10 cellular contexts compared by ENCODE assay signal in the genomic region with DNA sequence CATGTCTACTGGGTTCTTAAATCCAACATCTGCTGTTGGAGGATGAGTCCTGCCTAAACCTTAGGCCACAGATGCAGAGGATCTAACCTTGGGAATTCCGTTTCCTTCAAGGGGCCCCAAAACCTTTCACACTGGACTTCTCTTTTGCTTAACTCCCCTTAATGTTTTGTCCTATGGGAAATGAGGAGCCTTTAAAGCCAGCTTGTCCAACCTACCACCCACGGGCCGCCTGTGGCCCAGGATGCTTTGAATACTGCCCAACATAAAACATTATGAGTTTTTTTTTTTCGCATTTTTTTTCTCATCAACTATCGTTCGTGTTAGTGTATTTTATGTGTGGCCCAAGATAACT.
DNase-seq lines count a peak whose midpoint lies in the region; ATAC-seq and TF ChIP-seq lines count a peak whose summit lies in the region.
"Had no signal": no experiment of that assay in that cellular context is flagged by ENCODE, and none has a peak within 500 bp of the region (broad histone marks: within the 10 kb centered on the region; RNA-seq: fewer than 3 reads in every experiment).

No MANE protein-coding gene starts in this region.

- H3K9me3 Mint-ChIP-seq in activated T-cell treated with anti-CD3 and anti-CD28 coated beads, Interleukin-2, amount 50 U/mL, for 24 hours: no peaks in the 10 kb centered on the region
- H3K9me3 Mint-ChIP-seq in activated T-cell treated with anti-CD3 and anti-CD28 coated beads, Interleukin-2, amount 50 U/mL, for 72 hours: no peaks in the 10 kb centered on the region
- H3K9me3 Mint-ChIP-seq in glutamatergic neuron (ENCODE audit: unreplicated experiment): peaks cover 5% of the 10 kb centered on the region

- DNase-seq in activated T-cell treated with anti-CD3 and anti-CD28 coated beads, Interleukin-2, amount 50 U/mL, for 24 hours: no peak
- DNase-seq in activated T-cell treated with anti-CD3 and anti-CD28 coated beads, Interleukin-2, amount 50 U/mL, for 72 hours: no peak
- DNase-seq in glutamatergic neuron (no peak), suprapubic skin (ENCODE audit: low spot score in 2 of 2) (no peak), NCI-H128 (lab: John Stamatoyannopoulos, UW; ENCODE audit: unreplicated experiment) (no peak)

- H3K9me3 ChIP-seq in suprapubic skin: no peaks in the 10 kb centered on the region

- no peak overlapping the region for H3K4me3 ChIP-seq in suprapubic skin
- H3K4me3 ChIP-seq: lung had no signal

- no peak overlapping the region for H3K4me3 Mint-ChIP-seq in activated T-cell treated with anti-CD3 and anti-CD28 coated beads, Interleukin-2, amount 50 U/mL, for 24 hours
- H3K4me3 Mint-ChIP-seq in activated T-cell treated with anti-CD3 and anti-CD28 coated beads, Interleukin-2, amount 50 U/mL, for 72 hours: no peak overlapping the region
- peak overlapping the region; percentile 10 for H3K4me3 Mint-ChIP-seq in glutamatergic neuron (ENCODE audit: unreplicated experiment)

- H3K4me1 Mint-ChIP-seq in activated T-cell treated with anti-CD3 and anti-CD28 coated beads, Interleukin-2, amount 50 U/mL, for 24 hours (ENCODE audit: low read depth): peaks cover 21% of the 10 kb centered on the region
- H3K4me1 Mint-ChIP-seq in activated T-cell treated with anti-CD3 and anti-CD28 coated beads, Interleukin-2, amount 50 U/mL, for 72 hours (ENCODE audit: low read depth): peaks cover 18% of the 10 kb centered on the region
- peaks cover 11% of the 10 kb centered on the region for H3K4me1 Mint-ChIP-seq in glutamatergic neuron (ENCODE audit: low read depth, unreplicated experiment)

- 82% methylated on average over 6 of the region's 6 CpGs for WGBS in suprapubic skin

- no peak for TF ChIP-seq POLR2A in suprapubic skin (IDR thresholded peaks at IDR 0.05)

- no peaks in the 10 kb centered on the region for H3K27me3 ChIP-seq in suprapubic skin

- TF ChIP-seq CTCF in VCaP (conservative IDR thresholded peaks at IDR 0.05): peak; percentile 13; the same call in 1 of the 2 replicates
- TF ChIP-seq CTCF in glutamatergic neuron (IDR thresholded peaks at IDR 0.05; ENCODE audit: partially characterized antibody, unreplicated experiment): peak; percentile 31
- no peak for TF ChIP-seq CTCF in suprapubic skin (IDR thresholded peaks at IDR 0.05)

- H3K36me3 ChIP-seq in suprapubic skin: no peaks in the 10 kb centered on the region

- H3K27me3 Mint-ChIP-seq in activated T-cell treated with anti-CD3 and anti-CD28 coated beads, Interleukin-2, amount 50 U/mL, for 24 hours: no peaks in the 10 kb centered on the region
- peaks cover 18% of the 10 kb centered on the region for H3K27me3 Mint-ChIP-seq in activated T-cell treated with anti-CD3 and anti-CD28 coated beads, Interleukin-2, amount 50 U/mL, for 72 hours (ENCODE audit: low read depth)
- peaks cover 9% of the 10 kb centered on the region for H3K27me3 Mint-ChIP-seq in glutamatergic neuron (ENCODE audit: unreplicated experiment)
- H3K27me3 Mint-ChIP-seq: activated CD4-positive, alpha-beta T cell treated with anti-CD3 and anti-CD28 coated beads for 36 hours had no signal

- no peak for ATAC-seq in activated T-cell treated with anti-CD3 and anti-CD28 coated beads, Interleukin-2, amount 50 U/mL, for 72 hours (replicated peaks in 1 of 2)
- no peak for ATAC-seq in GM18519 (IDR thresholded peaks at IDR 0.05; ENCODE audit: low FRiP score, unreplicated experiment)
- no peak for ATAC-seq in HG03469 (IDR thresholded peaks at IDR 0.05; ENCODE audit: unreplicated experiment)

- H3K27ac Mint-ChIP-seq in activated T-cell treated with anti-CD3 and anti-CD28 coated beads, Interleukin-2, amount 50 U/mL, for 24 hours: peak overlapping the region; percentile 92
- H3K27ac Mint-ChIP-seq in activated T-cell treated with anti-CD3 and anti-CD28 coated beads, Interleukin-2, amount 50 U/mL, for 72 hours: no peak overlapping the region
- no peak overlapping the region for H3K27ac Mint-ChIP-seq in glutamatergic neuron (ENCODE audit: unreplicated experiment)

- no peaks in the 10 kb centered on the region for H3K36me3 Mint-ChIP-seq in activated T-cell treated with anti-CD3 and anti-CD28 coated beads, Interleukin-2, amount 50 U/mL, for 24 hours (ENCODE audit: low read depth)
- no peaks in the 10 kb centered on the region for H3K36me3 Mint-ChIP-seq in activated T-cell treated with anti-CD3 and anti-CD28 coated beads, Interleukin-2, amount 50 U/mL, for 72 hours (ENCODE audit: insufficient read depth in 2 of 2)
- peaks cover 4% of the 10 kb centered on the region for H3K36me3 Mint-ChIP-seq in glutamatergic neuron (ENCODE audit: unreplicated experiment)

- TF ChIP-seq EP300 in suprapubic skin (IDR thresholded peaks at IDR 0.05): no peak

- no peak overlapping the region for H3K27ac ChIP-seq in VCaP
- H3K27ac ChIP-seq in suprapubic skin: peak overlapping the region; percentile 67

- peaks cover 16% of the 10 kb centered on the region for H3K4me1 ChIP-seq in suprapubic skin

Comparison
In these comparisons a context has a peak if more than half of its experiments do, and no peak if none do; other contexts are left out.
1. CTCF ChIP-seq: peak in VCaP (single experiment) and glutamatergic neuron (single experiment); none in suprapubic skin (0 of 2).